8 cellular contexts compared by ENCODE assay signal in genomic region chr5:11384441-11385250, GRCh38.
DNase-seq lines count a peak whose midpoint lies in the region; ATAC-seq and TF ChIP-seq lines count a peak whose summit lies in the region.

No MANE protein-coding gene starts in this region.

- H3K4me3 ChIP-seq in HEK293 (ENCODE audit: low read depth, low read length) (peak overlapping the region; percentile 51), adipocyte (ENCODE audit: low read length) (peak overlapping the region; percentile 66), iPS-18c (ENCODE audit: insufficient read depth, low read depth, low read length) (peak overlapping the region; percentile 46)

- peaks cover 32% of the 10 kb centered on the region for H3K27me3 ChIP-seq in adipocyte (replicated peaks; ENCODE audit: control insufficient read depth, insufficient read depth, low read length)

- POLR2A ChIA-PET in HEK293 (lab: Yijun Ruan, JAX) = no interaction called here

- no peak for TF ChIP-seq CTCF in HEK293 (tag by site-specific recombination; IDR thresholded peaks at IDR 0.05)

- H3K27ac ChIP-seq in HEK293 (ENCODE audit: extremely low read depth, low read depth, low read length) = no peak overlapping the region

- no peak for DNase-seq in adipocyte (ENCODE audit: low read depth)
- no peak for DNase-seq in sciatic nerve (ENCODE audit: low spot score)
- no peak for DNase-seq in GOT3 (lab: John Stamatoyannopoulos, UW)

- H3K36me3 ChIP-seq in HEK293 (ENCODE audit: control insufficient read depth in 2 of 2, insufficient read depth in 1 of 2, low read length in 2 of 2) (no peaks in the 10 kb centered on the region), adipocyte (ENCODE audit: control insufficient read depth, insufficient read depth, low read length, severe bottlenecking) (no peaks in the 10 kb centered on the region)

- H3K4me1 ChIP-seq in HEK293 (ENCODE audit: control insufficient read depth, insufficient read depth, low read length) (no peaks in the 10 kb centered on the region), adipocyte (ENCODE audit: control insufficient read depth, insufficient read depth, low read length) (no peaks in the 10 kb centered on the region)

- intact Hi-C loops in sciatic nerve (cut with DNase I) = no loop called here

- CTCF ChIA-PET in HEK293 (lab: Yijun Ruan, JAX) = interaction anchor here (0.6 to 1.4 kb wide), 4 partner anchors 12 to 578 kb away, joined by 3 to 5 read pairs (median 3); no protein-coding TSS in a partner anchor

- no peak overlapping the region for H3K9ac ChIP-seq in adipocyte (ENCODE audit: low read length)

- ATAC-seq in sciatic nerve (peak; percentile 49), HG03196 (IDR thresholded peaks at IDR 0.05; ENCODE audit: unreplicated experiment) (no peak), HG03280 (IDR thresholded peaks at IDR 0.05; ENCODE audit: unreplicated experiment) (no peak), GM19324 (IDR thresholded peaks at IDR 0.05; ENCODE audit: low FRiP score, unreplicated experiment) (no peak)

- H3K9me3 ChIP-seq in HEK293 (ENCODE audit: control insufficient read depth, insufficient read depth, low read depth, low read length) (no peaks in the 10 kb centered on the region), adipocyte (ENCODE audit: control insufficient read depth, low read length) (no peaks in the 10 kb centered on the region), iPS-18c (ENCODE audit: control insufficient read depth, insufficient read depth, low read length) (no peaks in the 10 kb centered on the region)

TF ChIP-seq in HEK293, 187 proteins besides CTCF, POLR2A, EP300 and RAD21:
- TF ChIP-seq ZNF792 (tag by site-specific recombination; IDR thresholded peaks at IDR 0.05) (no peak), ZNF791 (tag by site-specific recombination; IDR thresholded peaks at IDR 0.05) (no peak), ZNF664 (tag by site-specific recombination; IDR thresholded peaks at IDR 0.05) (no peak), YY2 (tag by site-specific recombination; IDR thresholded peaks at IDR 0.05) (no peak), ZNF639 (tag by site-specific recombination; IDR thresholded peaks at IDR 0.05) (no peak), PRDM6 (tag by site-specific recombination; IDR thresholded peaks at IDR 0.05) (no peak), MZF1 (tag by site-specific recombination; IDR thresholded peaks at IDR 0.05; ENCODE audit: borderline replicate concordance) (no peak)
